1 cellular context compared by ENCODE assay signal in the genomic region with DNA sequence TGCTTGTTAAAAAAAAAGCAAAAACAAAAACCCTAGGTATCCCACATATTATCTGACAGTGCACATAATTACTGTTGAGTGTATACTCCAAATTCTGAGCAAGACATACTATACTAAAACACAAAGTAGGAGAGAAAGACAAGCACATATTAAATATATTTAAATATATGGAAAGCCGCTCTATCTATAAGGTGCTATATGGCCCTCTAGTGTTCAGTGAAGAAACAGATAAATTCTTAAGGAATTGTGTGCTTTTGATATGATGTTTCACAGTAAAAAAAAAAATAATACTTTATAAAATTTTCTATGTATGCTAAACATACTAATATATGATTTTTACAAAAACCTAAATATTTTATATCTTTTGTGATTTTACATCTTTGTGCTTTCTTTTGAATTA.
TF ChIP-seq lines count a peak whose summit lies in the region.

No MANE protein-coding gene starts in this region.

TF ChIP-seq in Ishikawa, 13 proteins besides CTCF, POLR2A, EP300 and RAD21 (continued from another document):
- TF ChIP-seq EGR1 (IDR thresholded peaks at IDR 0.05) (no peak), NFIC (IDR thresholded peaks at IDR 0.05) (no peak), ZBTB7A (IDR thresholded peaks at IDR 0.05; ENCODE audit: low read depth) (no peak), FOXM1 (IDR thresholded peaks at IDR 0.05; ENCODE audit: borderline replicate concordance, low read depth) (no peak), REST (IDR thresholded peaks at IDR 0.05; ENCODE audit: low read depth) (no peak), CEBPB (IDR thresholded peaks at IDR 0.05) (no peak)
- TF ChIP-seq, protein P1, sequence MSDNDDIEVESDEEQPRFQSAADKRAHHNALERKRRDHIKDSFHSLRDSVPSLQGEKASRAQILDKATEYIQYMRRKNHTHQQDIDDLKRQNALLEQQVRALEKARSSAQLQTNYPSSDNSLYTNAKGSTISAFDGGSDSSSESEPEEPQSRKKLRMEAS (IDR thresholded peaks at IDR 0.05) = no peak
